In the genomic region with DNA sequence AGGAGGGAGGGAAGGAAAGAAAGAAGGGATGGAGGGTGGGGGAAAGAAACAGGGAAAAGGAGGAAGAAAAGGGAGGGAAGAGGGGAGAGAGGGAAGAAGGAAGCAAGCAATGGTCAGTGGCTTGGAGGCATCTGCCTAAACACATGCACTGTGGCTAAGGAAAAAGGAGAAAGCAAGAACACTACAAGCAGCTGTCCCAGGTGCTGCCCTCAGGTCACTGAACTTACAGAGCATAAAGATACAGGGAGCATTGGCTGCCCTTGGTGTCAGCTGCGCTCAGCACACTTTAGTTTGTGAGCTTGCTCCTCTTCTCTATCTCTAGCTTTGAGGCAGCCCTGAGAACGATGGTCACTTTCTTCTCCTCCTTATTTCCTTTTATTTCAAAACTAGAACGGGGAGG, we compare ENCODE assay signal across 11 cellular contexts. TPM values are rescaled to one million over a fixed set of nuclear protein-coding genes. Genes with fewer than 3 reads are reported as not detected.
"Had no signal": no experiment of that assay in that cellular context is flagged by ENCODE, and none has a peak within 500 bp of the region (broad histone marks: within the 10 kb centered on the region; RNA-seq: fewer than 3 reads in every experiment).

No MANE protein-coding gene starts in this region.

RNA-seq across cellular contexts. Expression of a gene that starts 52.8 kb away (rescaled TPM):
- total RNA-seq: neural crest cell had no signal

RNA-seq across cellular contexts. Expression of a gene that starts 57.9 kb away (rescaled TPM):
- total RNA-seq: omental fat pad, osteocyte, pancreas, posterior vena cava, pulmonary artery endothelial cell, sciatic nerve, smooth muscle cell, suprapubic skin, upper lobe of right lung had no signal
- polyA plus RNA-seq: pancreas, smooth muscle cell, urinary bladder had no signal
